8 cellular contexts compared by ENCODE assay signal in genomic region chr6:145813285-145814034, GRCh38. TPM values are rescaled to one million over a fixed set of nuclear protein-coding genes. Genes with fewer than 3 reads are reported as not detected.
DNase-seq lines count a peak whose midpoint lies in the region; ATAC-seq and TF ChIP-seq lines count a peak whose summit lies in the region.

No MANE protein-coding gene starts in this region.

- no peaks in the 10 kb centered on the region for H3K9me3 ChIP-seq in skeletal muscle satellite cell (replicated peaks; ENCODE audit: low read length)

- H3K9ac ChIP-seq in KMS-11 = peak overlapping the region; percentile 75
- peak overlapping the region; percentile 92 for H3K9ac ChIP-seq in skeletal muscle satellite cell (ENCODE audit: low read depth, low read length)

- H3K36me3 ChIP-seq in KMS-11 (ENCODE audit: insufficient read depth) = no peaks in the 10 kb centered on the region
- H3K36me3 ChIP-seq in skeletal muscle satellite cell (ENCODE audit: insufficient read depth, low read length) = no peaks in the 10 kb centered on the region

- H3K27ac Mint-ChIP-seq in activated CD8-positive, alpha-beta memory T cell treated with anti-CD3 and anti-CD28 coated beads, Interleukin-2, amount 10 ng/mL, durations not matched to agents 7 days and 5 days = peak overlapping the region; percentile 24
- H3K27ac Mint-ChIP-seq in activated naive CD4-positive, alpha-beta T cell treated with anti-CD3 and anti-CD28 coated beads, Interleukin-2, amount 50 U/mL, for 72 hours = peak overlapping the region; percentile 78 to 93

- peaks cover 51% of the 10 kb centered on the region for H3K79me2 ChIP-seq in KMS-11 (ENCODE audit: insufficient read depth, low read depth)

- H3K4me3 Mint-ChIP-seq in activated CD8-positive, alpha-beta memory T cell treated with anti-CD3 and anti-CD28 coated beads, Interleukin-2, amount 10 ng/mL, durations not matched to agents 7 days and 5 days = peak overlapping the region; percentile 81

- no peak for ATAC-seq in activated CD8-positive, alpha-beta memory T cell treated with anti-CD3 and anti-CD28 coated beads, Interleukin-2, amount 10 ng/mL, durations not matched to agents 7 days and 5 days
- ATAC-seq in activated naive CD4-positive, alpha-beta T cell treated with anti-CD3 and anti-CD28 coated beads, Interleukin-2, amount 50 U/mL, for 72 hours = no peak
- no peak for ATAC-seq in sciatic nerve

- H3K4me2 ChIP-seq in KMS-11 = peak overlapping the region; percentile 97
- peak overlapping the region; percentile 94 for H3K4me2 ChIP-seq in skeletal muscle satellite cell (ENCODE audit: low read length)

- H3K27me3 ChIP-seq in KMS-11 (ENCODE audit: insufficient read depth, low read depth) (no peaks in the 10 kb centered on the region), skeletal muscle satellite cell (ENCODE audit: control insufficient read depth, insufficient read depth, low read length) (no peaks in the 10 kb centered on the region)

- peaks cover 1% of the 10 kb centered on the region for H3K36me3 Mint-ChIP-seq in activated CD8-positive, alpha-beta memory T cell treated with anti-CD3 and anti-CD28 coated beads, Interleukin-2, amount 10 ng/mL, durations not matched to agents 7 days and 5 days
- peaks cover 6 to 10% of the 10 kb centered on the region in 2 donors for H3K36me3 Mint-ChIP-seq in activated naive CD4-positive, alpha-beta T cell treated with anti-CD3 and anti-CD28 coated beads, Interleukin-2, amount 50 U/mL, for 72 hours

- intact Hi-C loops in sciatic nerve (cut with DNase I) = no loop called here

- H3K9me3 Mint-ChIP-seq in activated CD8-positive, alpha-beta memory T cell treated with anti-CD3 and anti-CD28 coated beads, Interleukin-2, amount 10 ng/mL, durations not matched to agents 7 days and 5 days (ENCODE audit: low read depth) = no peaks in the 10 kb centered on the region
- peaks cover 0 to 2% of the 10 kb centered on the region in 2 donors for H3K9me3 Mint-ChIP-seq in activated naive CD4-positive, alpha-beta T cell treated with anti-CD3 and anti-CD28 coated beads, Interleukin-2, amount 50 U/mL, for 72 hours

- H2AFZ ChIP-seq in KMS-11 (ENCODE audit: low read depth) = peak overlapping the region; percentile 99

- H3K27ac ChIP-seq in KMS-11 = peak overlapping the region; percentile 79

- H3K4me3 ChIP-seq in KMS-11 (IDR thresholded peaks at IDR 0.05; ENCODE audit: insufficient read depth, low read depth, low read length) (no peak overlapping the region), skeletal muscle satellite cell (ENCODE audit: low read length) (peak overlapping the region; percentile 81)

- DNase-seq in activated CD8-positive, alpha-beta memory T cell treated with anti-CD3 and anti-CD28 coated beads, Interleukin-2, amount 10 ng/mL, durations not matched to agents 7 days and 5 days = no peak
- DNase-seq in activated CD8-positive, alpha-beta memory T cell treated with anti-CD3 and anti-CD28 coated beads, Interleukin-2, amount 50 U/mL, for 4 hours = no peak
- DNase-seq in activated naive CD4-positive, alpha-beta T cell treated with anti-CD3 and anti-CD28 coated beads, Interleukin-2, amount 50 U/mL, for 72 hours (ENCODE audit: low spot score in 2 of 2) = no peak
- peak; percentile 11 for DNase-seq in hepatic stellate cell (ENCODE audit: low spot score)
- no peak for DNase-seq in hippocampal formation (lab: John Stamatoyannopoulos, UW)
- no peak for DNase-seq in sciatic nerve (ENCODE audit: low spot score)

- H3K27me3 Mint-ChIP-seq in activated CD8-positive, alpha-beta memory T cell treated with anti-CD3 and anti-CD28 coated beads, Interleukin-2, amount 10 ng/mL, durations not matched to agents 7 days and 5 days = no peaks in the 10 kb centered on the region

- H3K4me1 Mint-ChIP-seq in activated CD8-positive, alpha-beta memory T cell treated with anti-CD3 and anti-CD28 coated beads, Interleukin-2, amount 10 ng/mL, durations not matched to agents 7 days and 5 days = peaks cover 27% of the 10 kb centered on the region

- no peaks in the 10 kb centered on the region for H4K20me1 ChIP-seq in KMS-11 (ENCODE audit: insufficient read depth)

- CTCF ChIA-PET in activated CD8-positive, alpha-beta memory T cell treated with anti-CD3 and anti-CD28 coated beads, Interleukin-2, amount 10 ng/mL, durations not matched to agents 7 days and 5 days (lab: Charles Lee) = interaction anchor here (1.9 kb wide), 1 partner anchor 78 kb away, joined by 9 read pairs; the partner anchor contains the start of gene EPM2A

- TF ChIP-seq CTCF in KMS-11 (conservative IDR thresholded peaks at IDR 0.05; ENCODE audit: low read depth, low read length) = no peak

- H3K4me1 ChIP-seq in KMS-11 (ENCODE audit: low read depth, poor library complexity, severe bottlenecking) = peaks cover 51% of the 10 kb centered on the region
- peaks cover 41% of the 10 kb centered on the region for H3K4me1 ChIP-seq in skeletal muscle satellite cell (ENCODE audit: control insufficient read depth, insufficient read depth, low read length)

RNA-seq across cellular contexts. Expression of gene FBXO30, which starts 1.1 kb away (rescaled TPM):
- total RNA-seq in activated CD8-positive, alpha-beta memory T cell treated with anti-CD3 and anti-CD28 coated beads, Interleukin-2, amount 10 ng/mL, durations not matched to agents 7 days and 5 days = 1 to 10 TPM; 4.2 to 7.4 TPM
- 1 to 10 TPM; 2.1 to 5.6 TPM for total RNA-seq in activated naive CD4-positive, alpha-beta T cell treated with anti-CD3 and anti-CD28 coated beads, Interleukin-2, amount 50 U/mL, for 72 hours
- total RNA-seq in skeletal muscle satellite cell (2012; rRNA removed) = 9.4 and 11.2 TPM in 2 replicates
- total RNA-seq in sciatic nerve = 13.0 TPM
